Comparison of ENCODE assay signal across 8 cellular contexts in genomic region chr17:40358323-40359038, GRCh38.
DNase-seq lines count a peak whose midpoint lies in the region; ATAC-seq lines count a peak whose summit lies in the region.

No MANE protein-coding gene starts in this region.

- H3K27me3 ChIP-seq in endocrine pancreas (ENCODE audit: control insufficient read depth, insufficient read depth, low read length), result peaks cover 2% of the 10 kb centered on the region

- ATAC-seq in GM21526 (IDR thresholded peaks at IDR 0.05; ENCODE audit: low FRiP score, unreplicated experiment), result no peak

- H3K9ac ChIP-seq in endocrine pancreas (ENCODE audit: control insufficient read depth, insufficient read depth, low read length), result peak overlapping the region; percentile 19

- DNase-seq in DMS 273 treated with DMSO at 0.1 percent for 48 hours (lab: John Stamatoyannopoulos, UW) (peak; percentile 58), HuH-7 (ENCODE audit: low spot score) (peak; percentile 95), OCI-M1 (lab: John Stamatoyannopoulos, UW) (peak; percentile 95), midbrain (lab: John Stamatoyannopoulos, UW) (peak; percentile 89)
- DNase-seq in activated CD8-positive, alpha-beta memory T cell treated with anti-CD3 and anti-CD28 coated beads, Interleukin-2, amount 50 U/mL, for 48 hours, result peak; percentile 99
- peak; percentile 83 to 84 for DNase-seq in stimulated activated CD8-positive, alpha-beta memory T cell treated with anti-CD3 and anti-CD28 coated beads, Interleukin-4, amount 100 ng/mL, for 1 hour (ENCODE audit: low read depth in 2 of 2, low spot score in 1 of 2)

- peak overlapping the region; percentile 59 for H3K4me3 ChIP-seq in endocrine pancreas (ENCODE audit: control insufficient read depth, insufficient read depth, low read length)

- H3K36me3 ChIP-seq in endocrine pancreas (ENCODE audit: control insufficient read depth, insufficient read depth, low read length), result no peaks in the 10 kb centered on the region

- no peaks in the 10 kb centered on the region for H3K9me3 ChIP-seq in endocrine pancreas (ENCODE audit: control insufficient read depth, low read length)

- H3K4me1 ChIP-seq in endocrine pancreas (ENCODE audit: control insufficient read depth, insufficient read depth, low read length), result no peaks in the 10 kb centered on the region
